ENCODE assay signal across 29 cellular contexts in the genomic region with DNA sequence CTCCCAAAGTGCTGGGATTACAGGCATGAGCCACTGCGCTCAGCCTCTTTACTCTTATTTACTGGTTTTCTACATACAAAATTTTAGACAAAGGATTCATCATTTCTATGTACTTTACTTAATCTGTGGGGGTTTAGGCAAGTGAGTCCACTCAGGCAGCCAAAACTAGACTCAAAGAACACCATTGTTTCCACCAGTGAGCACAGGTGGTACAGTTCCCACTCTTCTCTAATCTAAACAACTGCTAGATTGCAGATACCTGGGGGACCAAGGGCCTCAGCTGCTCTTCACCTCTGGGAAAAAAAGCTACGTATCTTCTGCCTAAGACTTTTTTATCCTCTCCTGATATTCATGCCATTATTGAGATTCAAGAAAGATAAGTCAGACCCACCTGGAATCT.
"Had no signal": no experiment of that assay in that cellular context is flagged by ENCODE, and none has a peak within 500 bp of the region (broad histone marks: within the 10 kb centered on the region; RNA-seq: fewer than 3 reads in every experiment).

No MANE protein-coding gene starts in this region.

- H3K36me3 ChIP-seq: prostate gland, thyroid gland, upper lobe of right lung had no signal

- H3K36me3 Mint-ChIP-seq: activated CD8-positive, alpha-beta memory T cell treated with anti-CD3 and anti-CD28 coated beads, Interleukin-2, amount 10 ng/mL, durations not matched to agents 7 days and 5 days; activated naive CD4-positive, alpha-beta T cell treated with anti-CD3 and anti-CD28 coated beads, Interleukin-2, amount 50 U/mL, for 24 hours; WTC11 had no signal

- H3K27ac Mint-ChIP-seq: activated CD8-positive, alpha-beta memory T cell treated with anti-CD3 and anti-CD28 coated beads, Interleukin-2, amount 10 ng/mL, durations not matched to agents 7 days and 5 days; activated CD8-positive, alpha-beta T cell treated with anti-CD3 and anti-CD28 coated beads, Interleukin-2, amount 10 ng/mL, durations not matched to agents 7 days and 5 days; activated naive CD4-positive, alpha-beta T cell treated with anti-CD3 and anti-CD28 coated beads, Interleukin-2, amount 50 U/mL, for 24 hours; activated naive CD8-positive, alpha-beta T cell treated with anti-CD3 and anti-CD28 coated beads, Interleukin-2, amount 50 U/mL, for 24 hours; activated T-helper 2 cell treated with anti-CD3 and anti-CD28 coated beads, Interferon-gamma antibody, Interleukin-2, Interleukin-4, amounts not matched to agents 10 μg/mL and 5 μg/mL and 100 μg/mL, durations not matched to agents 14 hours and 24 hours and 36 hours; dendritic cell treated with granulocyte-macrophage colony-stimulating factor and Interleukin-4, amounts not matched to agents 40 ng/mL and 50 ng/mL, for 4 days; endodermal cell; nephron; stimulated activated memory B cell treated with anti-CD40 and anti-IgM and Interleukin-4, amounts not matched to agents 10 μg/mL and 1 μg/mL and 100 μg/mL, for 72 hours; stimulated activated naive CD8-positive, alpha-beta T cell treated with anti-CD3 and anti-CD28 coated beads, Interleukin-15, amount 100 ng/mL, for 72 hours; T-helper 1 cell treated with Interleukin-12 subunit alpha and Interleukin-12 subunit beta and Interleukin-4 antibody, amounts not matched to agents 30 μg/mL and 1 μg/mL, for 36 hours; WTC11 had no signal

- H3K9me3 ChIP-seq: mucosa of descending colon, prostate gland, thyroid gland, upper lobe of right lung had no signal

- H3K9me3 Mint-ChIP-seq: activated naive CD4-positive, alpha-beta T cell treated with anti-CD3 and anti-CD28 coated beads, Interleukin-2, amount 50 U/mL, for 24 hours; activated T-helper 2 cell treated with anti-CD3 and anti-CD28 coated beads, Interferon-gamma antibody, Interleukin-2, Interleukin-4, amounts not matched to agents 10 μg/mL and 5 μg/mL and 100 μg/mL, durations not matched to agents 14 hours and 24 hours and 36 hours; central memory CD8-positive, alpha-beta T cell; dendritic cell treated with granulocyte-macrophage colony-stimulating factor and Interleukin-4, amounts not matched to agents 40 ng/mL and 50 ng/mL, for 4 days; endodermal cell; nephron; stimulated activated memory B cell treated with anti-CD40 and anti-IgM and Interleukin-4, amounts not matched to agents 10 μg/mL and 1 μg/mL and 100 μg/mL, for 72 hours; stimulated activated naive CD8-positive, alpha-beta T cell treated with anti-CD3 and anti-CD28 coated beads, Interleukin-15, amount 100 ng/mL, for 72 hours; T-helper 1 cell treated with Interleukin-12 subunit alpha and Interleukin-12 subunit beta and Interleukin-4 antibody, amounts not matched to agents 30 μg/mL and 1 μg/mL, for 36 hours; WTC11 had no signal

- H3K27ac ChIP-seq: prostate gland, thyroid gland, upper lobe of right lung had no signal

- DNase-seq: activated CD8-positive, alpha-beta memory T cell treated with anti-CD3 and anti-CD28 coated beads, Interleukin-2, amount 10 ng/mL, durations not matched to agents 7 days and 5 days; activated CD8-positive, alpha-beta T cell treated with anti-CD3 and anti-CD28 coated beads, Interleukin-2, amount 10 ng/mL, durations not matched to agents 7 days and 5 days; activated naive CD8-positive, alpha-beta T cell treated with anti-CD3 and anti-CD28 coated beads, Interleukin-2, amount 50 U/mL, for 24 hours; activated T-cell treated with anti-CD3 and anti-CD28 coated beads, Interleukin-2, amount 50 U/mL, for 48 hours; amygdala; endodermal cell; kidney glomerular epithelial cell; mucosa of descending colon; retina; stimulated activated CD4-positive, alpha-beta T cell treated with anti-CD3 and anti-CD28 coated beads, Interleukin-1b, Interleukin-23, amount 100 ng/mL, for 48 hours; stimulated activated CD4-positive, alpha-beta T cell treated with anti-CD3 and anti-CD28 coated beads, Interleukin-4, amount 100 ng/mL, for 4 hours; stimulated activated CD8-positive, alpha-beta memory T cell treated with anti-CD3 and anti-CD28 coated beads, Interleukin-4, amount 100 ng/mL, for 48 hours; stimulated activated naive CD8-positive, alpha-beta T cell treated with anti-CD3 and anti-CD28 coated beads, Interleukin-15, amount 100 ng/mL, for 72 hours; thyroid gland; upper lobe of right lung had no signal

- H3K4me1 ChIP-seq: prostate gland, thyroid gland, upper lobe of right lung had no signal

- ATAC-seq: activated CD8-positive, alpha-beta memory T cell treated with anti-CD3 and anti-CD28 coated beads, Interleukin-2, amount 10 ng/mL, durations not matched to agents 7 days and 5 days; activated CD8-positive, alpha-beta T cell treated with anti-CD3 and anti-CD28 coated beads, Interleukin-2, amount 10 ng/mL, durations not matched to agents 7 days and 5 days; activated naive CD8-positive, alpha-beta T cell treated with anti-CD3 and anti-CD28 coated beads, Interleukin-2, amount 50 U/mL, for 24 hours; esophagus mucosa; left lobe of liver; mucosa of descending colon; stimulated activated memory B cell treated with anti-CD40 and anti-IgM and Interleukin-4, amounts not matched to agents 10 μg/mL and 1 μg/mL and 100 μg/mL, for 72 hours; stimulated activated naive CD8-positive, alpha-beta T cell treated with anti-CD3 and anti-CD28 coated beads, Interleukin-15, amount 100 ng/mL, for 72 hours; upper lobe of right lung had no signal

- H3K4me1 Mint-ChIP-seq: activated CD8-positive, alpha-beta memory T cell treated with anti-CD3 and anti-CD28 coated beads, Interleukin-2, amount 10 ng/mL, durations not matched to agents 7 days and 5 days; activated naive CD4-positive, alpha-beta T cell treated with anti-CD3 and anti-CD28 coated beads, Interleukin-2, amount 50 U/mL, for 24 hours; activated naive CD8-positive, alpha-beta T cell treated with anti-CD3 and anti-CD28 coated beads, Interleukin-2, amount 50 U/mL, for 24 hours; central memory CD8-positive, alpha-beta T cell; stimulated activated naive CD8-positive, alpha-beta T cell treated with anti-CD3 and anti-CD28 coated beads, Interleukin-15, amount 100 ng/mL, for 72 hours had no signal

- H3K4me3 ChIP-seq: lung, mucosa of descending colon, prostate gland, smooth muscle cell, thyroid gland, upper lobe of right lung had no signal

- H3K27me3 Mint-ChIP-seq: stimulated activated memory B cell treated with anti-CD40 and anti-IgM and Interleukin-4, amounts not matched to agents 10 μg/mL and 1 μg/mL and 100 μg/mL, for 72 hours; stimulated activated naive CD8-positive, alpha-beta T cell treated with anti-CD3 and anti-CD28 coated beads, Interleukin-15, amount 100 ng/mL, for 72 hours had no signal

- H3K4me3 Mint-ChIP-seq: activated CD8-positive, alpha-beta memory T cell treated with anti-CD3 and anti-CD28 coated beads, Interleukin-2, amount 10 ng/mL, durations not matched to agents 7 days and 5 days; activated CD8-positive, alpha-beta T cell treated with anti-CD3 and anti-CD28 coated beads, Interleukin-2, amount 10 ng/mL, durations not matched to agents 7 days and 5 days; activated naive CD4-positive, alpha-beta T cell treated with anti-CD3 and anti-CD28 coated beads, Interleukin-2, amount 50 U/mL, for 24 hours; activated naive CD8-positive, alpha-beta T cell treated with anti-CD3 and anti-CD28 coated beads, Interleukin-2, amount 50 U/mL, for 24 hours; central memory CD8-positive, alpha-beta T cell; dendritic cell treated with granulocyte-macrophage colony-stimulating factor and Interleukin-4, amounts not matched to agents 40 ng/mL and 50 ng/mL, for 4 days; endodermal cell; nephron; stimulated activated memory B cell treated with anti-CD40 and anti-IgM and Interleukin-4, amounts not matched to agents 10 μg/mL and 1 μg/mL and 100 μg/mL, for 72 hours; stimulated activated naive CD8-positive, alpha-beta T cell treated with anti-CD3 and anti-CD28 coated beads, Interleukin-15, amount 100 ng/mL, for 72 hours; T-helper 1 cell treated with Interleukin-12 subunit alpha and Interleukin-12 subunit beta and Interleukin-4 antibody, amounts not matched to agents 30 μg/mL and 1 μg/mL, for 36 hours; WTC11 had no signal

- H3K27me3 ChIP-seq: thyroid gland, upper lobe of right lung had no signal

- FAIRE-seq: bronchial epithelial cell had no signal
